Comparison of ENCODE assay signal across 22 cellular contexts in genomic region chr9:14480561-14480960, GRCh38.
DNase-seq lines count a peak whose midpoint lies in the region; ATAC-seq and TF ChIP-seq lines count a peak whose summit lies in the region.
"Had no signal": no experiment of that assay in that cellular context is flagged by ENCODE, and none has a peak within 500 bp of the region (broad histone marks: within the 10 kb centered on the region; RNA-seq: fewer than 3 reads in every experiment).

No MANE protein-coding gene starts in this region.

- H3K4me3 ChIP-seq in GM23338: no peak overlapping the region
- no peak overlapping the region for H3K4me3 ChIP-seq in gastroesophageal sphincter
- no peak overlapping the region for H3K4me3 ChIP-seq in right cardiac atrium (ENCODE audit: low read length)
- H3K4me3 ChIP-seq: SJSA1 had no signal

- no peaks in the 10 kb centered on the region for H4K20me1 ChIP-seq in GM23338 (replicated peaks; ENCODE audit: insufficient read depth)

- H3K36me3 Mint-ChIP-seq in GM23338 (ENCODE audit: low read depth): no peaks in the 10 kb centered on the region; the same call in 2 of the 3 replicates
- H3K36me3 Mint-ChIP-seq: CD4-positive, CD25-positive, alpha-beta regulatory T cell had no signal

- H3K79me2 ChIP-seq in GM23338 (replicated peaks; ENCODE audit: insufficient read depth): no peaks in the 10 kb centered on the region

- peaks cover 12% of the 10 kb centered on the region; the same call in 1 of the 2 replicates for H3K9me2 ChIP-seq in GM23338 (ENCODE audit: insufficient read depth)

- H3K4me1 Mint-ChIP-seq in GM23338: peaks cover 28% of the 10 kb centered on the region
- H3K4me1 Mint-ChIP-seq: CD4-positive, CD25-positive, alpha-beta regulatory T cell had no signal

- H3K36me3 ChIP-seq in GM23338 (ENCODE audit: insufficient read depth) (no peaks in the 10 kb centered on the region), gastroesophageal sphincter (no peaks in the 10 kb centered on the region)
- H3K36me3 ChIP-seq: SJSA1 had no signal

- intact Hi-C loops in posterior vena cava (cut with DNase I): no loop called here
- intact Hi-C loops in right cardiac atrium (cut with DNase I): no loop called here

- WGBS in gastroesophageal sphincter (ENCODE audit: low coverage in 1 of 2), 2 donors: 60 to 71% methylated on average over 2 to 3 of the region's 3 CpGs
- WGBS in right cardiac atrium: 62% methylated on average over 3 of the region's 3 CpGs

- no peak for TF ChIP-seq CTCF in GM23338 (conservative IDR thresholded peaks at IDR 0.05; ENCODE audit: low read depth in 2 of 2)
- no peak for TF ChIP-seq CTCF in gastroesophageal sphincter (IDR thresholded peaks at IDR 0.05)

- no peak overlapping the region for H3K4me2 ChIP-seq in GM23338

- no peak overlapping the region for H3K4me3 Mint-ChIP-seq in GM23338
- H3K4me3 Mint-ChIP-seq: CD4-positive, CD25-positive, alpha-beta regulatory T cell had no signal

- H3K4me1 ChIP-seq in GM23338 (ENCODE audit: insufficient read depth) (peaks cover 9% of the 10 kb centered on the region), gastroesophageal sphincter (no peaks in the 10 kb centered on the region), right cardiac atrium (ENCODE audit: control insufficient read depth, insufficient read depth, low read length) (no peaks in the 10 kb centered on the region)
- H3K4me1 ChIP-seq: SJSA1 had no signal

- H3F3A ChIP-seq in GM23338 (replicated peaks; ENCODE audit: low read depth): no peaks in the 10 kb centered on the region

- no peak for TF ChIP-seq EP300 in gastroesophageal sphincter (IDR thresholded peaks at IDR 0.05)

- DNase-seq in DMS153 (lab: John Stamatoyannopoulos, UW): peak; percentile 8
- no peak for DNase-seq in GM23338 (ENCODE audit: low spot score)
- peak; percentile 58 for DNase-seq in NCI-H2081 treated with DMSO at 0.1 percent for 48 hours (lab: John Stamatoyannopoulos, UW)
- DNase-seq in NCI-H69 (lab: John Stamatoyannopoulos, UW): peak; percentile 68
- DNase-seq in posterior vena cava (ENCODE audit: low spot score): no peak
- no peak for DNase-seq in right cardiac atrium
- DNase-seq: CD4-positive, CD25-positive, alpha-beta regulatory T cell; DMS 273 treated with DMSO at 0.1 percent for 48 hours; GDM1; KBM-7; MM.1S; NCI-H1048; NCI-H1694 treated with DMSO at 0.1 percent for 48 hours; NCI-H2107; NCI-H226; NCI-H526 treated with DMSO at 0.1 percent for 48 hours; OCI-M1; T-helper 9 cell had no signal

- ATAC-seq in GM23338 (no peak), gastroesophageal sphincter (no peak), right cardiac atrium (no peak), HG02885 (IDR thresholded peaks at IDR 0.05; ENCODE audit: poor library complexity, unreplicated experiment) (no peak)

- 0 out of 2 replicates have a peak overlapping the region, but pooled peaks have one; percentile 30 for H3K27ac Mint-ChIP-seq in GM23338

- H3K27me3 ChIP-seq in GM23338 (ENCODE audit: insufficient read depth) (no peaks in the 10 kb centered on the region), gastroesophageal sphincter (no peaks in the 10 kb centered on the region), right cardiac atrium (ENCODE audit: control insufficient read depth, insufficient read depth) (no peaks in the 10 kb centered on the region)
- H3K27me3 ChIP-seq: SJSA1 had no signal

- no peak overlapping the region for H3K27ac ChIP-seq in GM23338 (ENCODE audit: low read depth)
- H3K27ac ChIP-seq in gastroesophageal sphincter: no peak overlapping the region
- H3K27ac ChIP-seq in right cardiac atrium (ENCODE audit: low read length): no peak overlapping the region
- H3K27ac ChIP-seq: HL-60, SJSA1 had no signal

- H3K9me3 ChIP-seq in gastroesophageal sphincter: no peaks in the 10 kb centered on the region
- H3K9me3 ChIP-seq in right cardiac atrium (ENCODE audit: control insufficient read depth, low read length): no peaks in the 10 kb centered on the region
- H3K9me3 ChIP-seq: SJSA1 had no signal

- H3K27me3 Mint-ChIP-seq in GM23338 (ENCODE audit: insufficient read depth, low read depth, poor library complexity): peaks cover 3% of the 10 kb centered on the region
- H3K27me3 Mint-ChIP-seq: CD4-positive, CD25-positive, alpha-beta regulatory T cell had no signal

- TF ChIP-seq POLR2A in gastroesophageal sphincter (IDR thresholded peaks at IDR 0.05): no peak

- H3K9me3 Mint-ChIP-seq in GM23338: no peaks in the 10 kb centered on the region

- no peak overlapping the region for H2AFZ ChIP-seq in GM23338

TF ChIP-seq in GM23338, 12 proteins besides CTCF, POLR2A, EP300 and RAD21 (continues in another document):
- TF ChIP-seq CREB1 (CRISPR knock-in tag; IDR thresholded peaks at IDR 0.05; ENCODE audit: low read depth) (no peak), ZNF331 (CRISPR knock-in tag; IDR thresholded peaks at IDR 0.05; ENCODE audit: low read depth) (no peak), JUNB (IDR thresholded peaks at IDR 0.05; ENCODE audit: unreplicated experiment) (no peak), EZH2phosphoT487 (IDR thresholded peaks at IDR 0.05; ENCODE audit: unreplicated experiment) (no peak), ETS1 (IDR thresholded peaks at IDR 0.05) (no peak), ZNF114 (CRISPR knock-in tag; IDR thresholded peaks at IDR 0.05) (no peak), STAT1 (IDR thresholded peaks at IDR 0.05; ENCODE audit: unreplicated experiment) (no peak), ZNF462 (CRISPR knock-in tag; IDR thresholded peaks at IDR 0.05) (no peak)

Comparison
In these comparisons a context has a peak if more than half of its experiments do, and no peak if none do; other contexts are left out.
1. DNase-seq: peak in DMS153 (single experiment), NCI-H2081 treated with DMSO at 0.1 percent for 48 hours (single experiment) and NCI-H69 (single experiment); none in GM23338 (single experiment), posterior vena cava (single experiment) and right cardiac atrium (0 of 3).